11 cellular contexts compared by ENCODE assay signal in genomic region chr5:177098103-177098771, GRCh38. TPM values are rescaled to one million over a fixed set of nuclear protein-coding genes. Genes with fewer than 3 reads are reported as not detected.
A peak's percentile ranks its signal among the peaks of the same experiment; 100 is the strongest.
DNase-seq lines count a peak whose midpoint lies in the region; FAIRE-seq and TF ChIP-seq lines count a peak whose summit lies in the region.
"Had no signal": no experiment of that assay in that cellular context is flagged by ENCODE, and none has a peak within 500 bp of the region (broad histone marks: within the 10 kb centered on the region; RNA-seq: fewer than 3 reads in every experiment).

No MANE protein-coding gene starts in this region.

- H3K4me3 ChIP-seq in HEK293 (ENCODE audit: low read depth, low read length), result no peak overlapping the region
- no peak overlapping the region for H3K4me3 ChIP-seq in astrocyte of the spinal cord (ENCODE audit: low read depth, low read length)
- no peak overlapping the region for H3K4me3 ChIP-seq in small intestine (ENCODE audit: low read depth in 1 of 2, low read length in 2 of 2)
- H3K4me3 ChIP-seq in brain microvascular endothelial cell (ENCODE audit: low read depth, low read length), result no peak overlapping the region

- H3K9me3 ChIP-seq in HEK293 (ENCODE audit: control insufficient read depth, insufficient read depth, low read depth, low read length), result no peaks in the 10 kb centered on the region
- no peaks in the 10 kb centered on the region for H3K9me3 ChIP-seq in small intestine (ENCODE audit: control insufficient read depth, low read depth)

- H3K27me3 ChIP-seq in small intestine (ENCODE audit: control insufficient read depth in 2 of 2, insufficient read depth in 2 of 2, low read length in 2 of 2), result no peaks in the 10 kb centered on the region
- no peaks in the 10 kb centered on the region for H3K27me3 ChIP-seq in brain microvascular endothelial cell (replicated peaks)

- H3K36me3 ChIP-seq in HEK293 (ENCODE audit: control insufficient read depth in 2 of 2, insufficient read depth in 1 of 2, low read length in 2 of 2) (no peaks in the 10 kb centered on the region), small intestine (ENCODE audit: control insufficient read depth in 2 of 2, insufficient read depth in 2 of 2, low read length in 2 of 2) (no peaks in the 10 kb centered on the region), brain microvascular endothelial cell (replicated peaks) (no peaks in the 10 kb centered on the region)

- no peak for FAIRE-seq in small intestine (lab: Jason Lieb, UNC)
- FAIRE-seq: TTC549 had no signal

- WGBS in small intestine, 3 donors, result 44 to 55% (median 49%) methylated on average over 19 of the region's 19 CpGs

- no peak overlapping the region for H3K27ac ChIP-seq in HEK293 (ENCODE audit: extremely low read depth, low read depth, low read length)
- H3K27ac ChIP-seq in small intestine (ENCODE audit: low read depth in 1 of 2, low read length in 1 of 2), result peak overlapping the region in 1 of 2 donors; percentile 59
- no peak overlapping the region for H3K27ac ChIP-seq in brain microvascular endothelial cell

- in situ Hi-C loops in astrocyte of the spinal cord (cut with HindIII; ENCODE audit: low sequenced_read_pairs), result no loop called here
- in situ Hi-C loops in brain microvascular endothelial cell (cut with HindIII; ENCODE audit: low pct_ligation_motif_present, low sequenced_read_pairs), result no loop called here

- CTCF ChIA-PET in HEK293 (lab: Yijun Ruan, JAX), result interaction anchor here (0.6 to 3.2 kb wide), 4 partner anchors 12 to 525 kb away, joined by 3 to 17 read pairs (median 5); partner anchors contain the start of gene FGFR4

- POLR2A ChIA-PET in HEK293 (lab: Yijun Ruan, JAX), result no interaction called here

- H3K4me1 ChIP-seq in HEK293 (ENCODE audit: control insufficient read depth, insufficient read depth, low read length) (no peaks in the 10 kb centered on the region), small intestine (ENCODE audit: control insufficient read depth in 2 of 2, insufficient read depth in 1 of 2, low read depth in 1 of 2, low read length in 1 of 2) (no peaks in the 10 kb centered on the region)

- peak; percentile 18 for DNase-seq in astrocyte of the spinal cord (ENCODE audit: low read depth, low spot score)
- peak; percentile 87 for DNase-seq in left kidney (ENCODE audit: low read depth, low spot score)
- peak; percentile 19 for DNase-seq in small intestine
- no peak for DNase-seq in SKM-1 treated with dmso at 0.1 percent for 144 hours (lab: John Stamatoyannopoulos, UW; ENCODE audit: unreplicated experiment)
- DNase-seq in DMS79 (lab: John Stamatoyannopoulos, UW), result no peak
- DNase-seq in brain microvascular endothelial cell, result no peak
- DNase-seq: activated T-cell treated with anti-CD3 and anti-CD28 coated beads, Interleukin-2, amount 50 U/mL, for 1 hour; DND-41; NCI-H1105 treated with DMSO at 0.1 percent for 48 hours had no signal

- TF ChIP-seq CTCF in HEK293 (tag by site-specific recombination; IDR thresholded peaks at IDR 0.05) (no peak), astrocyte of the spinal cord (IDR thresholded peaks at IDR 0.05; ENCODE audit: low read depth, low read length) (no peak), brain microvascular endothelial cell (IDR thresholded peaks at IDR 0.05; ENCODE audit: low read depth, low read length, missing control alignments) (no peak)

TF ChIP-seq in HEK293, 187 proteins besides CTCF, POLR2A, EP300 and RAD21:
- TF ChIP-seq ZIC2 (tag by site-specific recombination; IDR thresholded peaks at IDR 0.05) (0 out of 2 replicates have a peak, but pooled peaks have one; percentile 12), ZNF677 (tag by site-specific recombination; IDR thresholded peaks at IDR 0.05) (no peak), ZNF221 (tag by site-specific recombination; IDR thresholded peaks at IDR 0.05; ENCODE audit: borderline replicate concordance) (no peak)

RNA-seq across cellular contexts. Expression of gene FGFR4, which starts 11.5 kb away (rescaled TPM):
- 10 to 100 TPM in 1 of 3 donors, 1 to 10 TPM in 2; 7.6 to 69.6 (median 9.7) TPM for polyA plus RNA-seq in small intestine

RNA-seq across cellular contexts. Expression of gene NSD1, which starts 35.3 kb away (rescaled TPM):
- polyA plus RNA-seq in small intestine, result 10 to 100 TPM in 1 of 3 donors, 1 to 10 TPM in 2; 4.3 to 17.7 (median 5.4) TPM

Comparison
In these comparisons a context has a peak if more than half of its experiments do, and no peak if none do; other contexts are left out.
1. DNase-seq: peak in astrocyte of the spinal cord (single experiment), left kidney (single experiment) and small intestine (single experiment); none in SKM-1 treated with dmso at 0.1 percent for 144 hours (single experiment), DMS79 (single experiment) and brain microvascular endothelial cell (single experiment).